13 cellular contexts compared by ENCODE assay signal in the genomic region with DNA sequence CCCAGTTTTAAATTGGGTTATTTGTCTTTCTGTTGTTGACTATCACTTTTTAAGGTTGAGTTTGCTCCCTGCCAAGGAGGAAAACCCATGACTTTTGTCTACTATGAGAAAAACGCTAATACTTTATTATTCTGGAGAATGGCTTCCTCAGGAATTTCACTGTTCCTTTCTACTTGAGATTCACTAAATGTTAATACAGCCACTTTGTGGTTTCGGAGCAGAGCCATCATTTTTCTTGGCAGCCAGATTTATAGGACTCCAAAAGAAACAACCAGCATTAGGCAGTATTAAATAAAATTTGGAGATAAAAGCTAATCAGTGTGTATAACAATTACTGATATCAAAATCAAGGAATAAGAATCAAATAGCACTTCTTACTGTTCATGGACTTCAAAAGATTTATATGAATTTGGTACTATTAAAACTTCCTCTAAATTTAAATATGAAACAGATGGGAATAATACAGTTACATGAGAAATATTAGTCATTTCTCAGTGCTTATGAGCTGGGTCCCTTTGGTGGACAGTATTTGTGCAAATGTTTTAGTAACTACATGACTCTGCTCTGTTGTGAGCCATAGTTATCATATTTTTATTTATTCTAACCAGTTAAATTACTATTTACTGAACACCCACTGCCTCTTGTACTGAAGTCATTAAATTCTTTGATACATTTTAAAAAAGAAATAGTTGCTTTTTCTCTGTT.
"Had no signal": no experiment of that assay in that cellular context is flagged by ENCODE, and none has a peak within 500 bp of the region (broad histone marks: within the 10 kb centered on the region; RNA-seq: fewer than 3 reads in every experiment).

No MANE protein-coding gene starts in this region.

- H3K4me1 ChIP-seq: breast epithelium had no signal

- H3K4me3 ChIP-seq: breast epithelium, dorsolateral prefrontal cortex, esophagus muscularis mucosa, ovary, thoracic aorta had no signal

- DNase-seq: activated CD4-positive, alpha-beta T cell treated with anti-CD3 and anti-CD28 coated beads, Interleukin-2, amount 50 U/mL, for 4 hours; activated naive CD4-positive, alpha-beta T cell treated with anti-CD3 and anti-CD28 coated beads, Interleukin-2, amount 50 U/mL, for 16 hours; activated T-cell treated with anti-CD3 and anti-CD28 coated beads, Interleukin-2, amount 50 U/mL, for 1 hour; dorsolateral prefrontal cortex; kidney glomerular epithelial cell; ovary; stimulated activated CD4-positive, alpha-beta T cell treated with anti-CD3 and anti-CD28 coated beads, Interleukin-15, amount 100 ng/mL, for 24 hours; stimulated activated CD4-positive, alpha-beta T cell treated with anti-CD3 and anti-CD28 coated beads, Interleukin-4, amount 100 ng/mL, for 24 hours; T-helper 2 cell had no signal

- H3K9me3 ChIP-seq: breast epithelium, esophagus muscularis mucosa, ovary, thoracic aorta had no signal

- H3K27ac ChIP-seq: breast epithelium, dorsolateral prefrontal cortex, esophagus muscularis mucosa, ovary, thoracic aorta had no signal

- ATAC-seq: activated CD4-positive, CD25-positive, alpha-beta regulatory T cell treated with anti-CD3 and anti-CD28 coated beads, Interleukin-2, amount 50 U/mL, for 24 hours had no signal

- H3K36me3 ChIP-seq: breast epithelium, ovary, thoracic aorta had no signal

- H3K27me3 ChIP-seq: breast epithelium, dorsolateral prefrontal cortex, esophagus muscularis mucosa, ovary had no signal
